ENCODE assay signal across 9 cellular contexts in genomic region chr6:142014515-142014914, GRCh38.
DNase-seq lines count a peak whose midpoint lies in the region; ATAC-seq, FAIRE-seq and TF ChIP-seq lines count a peak whose summit lies in the region.
"Had no signal": no experiment of that assay in that cellular context is flagged by ENCODE, and none has a peak within 500 bp of the region (broad histone marks: within the 10 kb centered on the region; RNA-seq: fewer than 3 reads in every experiment).

No MANE protein-coding gene starts in this region.

- H3K9me3 ChIP-seq in keratinocyte (ENCODE audit: control insufficient read depth, low read depth, low read length) = no peaks in the 10 kb centered on the region
- no peaks in the 10 kb centered on the region for H3K9me3 ChIP-seq in adrenal gland (replicated peaks in 1 of 3)

- intact Hi-C loops in adrenal gland (cut with DNase I) = no loop called here

- H3K4me3 Mint-ChIP-seq in activated CD4-positive, alpha-beta memory T cell treated with anti-CD3 and anti-CD28 coated beads, Interleukin-2, amount 10 ng/mL, durations not matched to agents 7 days and 5 days = no peak overlapping the region
- no peak overlapping the region for H3K4me3 Mint-ChIP-seq in T-cell
- H3K4me3 Mint-ChIP-seq: nephron had no signal

- H3K4me1 Mint-ChIP-seq in activated CD4-positive, alpha-beta memory T cell treated with anti-CD3 and anti-CD28 coated beads, Interleukin-2, amount 10 ng/mL, durations not matched to agents 7 days and 5 days = peaks cover 7% of the 10 kb centered on the region
- H3K4me1 Mint-ChIP-seq in T-cell = no peaks in the 10 kb centered on the region

- H2AFZ ChIP-seq in keratinocyte (ENCODE audit: control insufficient read depth, low read length) = peak overlapping the region; percentile 29

- TF ChIP-seq POLR2A in adrenal gland (IDR thresholded peaks at IDR 0.05) = no peak

- no peaks in the 10 kb centered on the region for H3K9me1 ChIP-seq in keratinocyte (ENCODE audit: control insufficient read depth, extremely low read depth, insufficient read depth, low read length)

- H3K27me3 Mint-ChIP-seq in activated CD4-positive, alpha-beta memory T cell treated with anti-CD3 and anti-CD28 coated beads, Interleukin-2, amount 10 ng/mL, durations not matched to agents 7 days and 5 days = peaks cover 4% of the 10 kb centered on the region
- peaks cover 8 to 14% of the 10 kb centered on the region in 2 donors for H3K27me3 Mint-ChIP-seq in T-cell

- in situ Hi-C loops in brain microvascular endothelial cell (cut with HindIII; ENCODE audit: low pct_ligation_motif_present, low sequenced_read_pairs) = no loop called here

- TF ChIP-seq CTCF in brain microvascular endothelial cell (IDR thresholded peaks at IDR 0.05; ENCODE audit: low read depth, low read length, missing control alignments) = no peak
- no peak for TF ChIP-seq CTCF in keratinocyte (optimal IDR thresholded peaks at IDR 0.05 in 1 of 3, IDR thresholded peaks at IDR 0.05 in 1 of 3, conservative IDR thresholded peaks at IDR 0.05 in 1 of 3; ENCODE audit: extremely low read depth in 1 of 3, insufficient read depth in 2 of 3, low read length in 3 of 3)
- TF ChIP-seq CTCF in adrenal gland (IDR thresholded peaks at IDR 0.05) = no peak

- H4K20me1 ChIP-seq in keratinocyte (ENCODE audit: control insufficient read depth, extremely low read depth, insufficient read depth, low read length) = no peaks in the 10 kb centered on the region

- peak overlapping the region; percentile 86 for H3K27ac ChIP-seq in brain microvascular endothelial cell
- H3K27ac ChIP-seq in keratinocyte (ENCODE audit: control insufficient read depth, insufficient read depth, low read length) = peak overlapping the region; percentile 86
- no peak overlapping the region for H3K27ac ChIP-seq in adrenal gland

- H3K9ac ChIP-seq in keratinocyte (ENCODE audit: control insufficient read depth, extremely low read depth, insufficient read depth, low read length) = peak overlapping the region; percentile 40

- H3K36me3 Mint-ChIP-seq in activated CD4-positive, alpha-beta memory T cell treated with anti-CD3 and anti-CD28 coated beads, Interleukin-2, amount 10 ng/mL, durations not matched to agents 7 days and 5 days (ENCODE audit: low read depth) = no peaks in the 10 kb centered on the region
- H3K36me3 Mint-ChIP-seq in T-cell = no peaks in the 10 kb centered on the region

- no peak overlapping the region for H3K27ac Mint-ChIP-seq in activated CD4-positive, alpha-beta memory T cell treated with anti-CD3 and anti-CD28 coated beads, Interleukin-2, amount 10 ng/mL, durations not matched to agents 7 days and 5 days
- no peak overlapping the region for H3K27ac Mint-ChIP-seq in T-cell
- H3K27ac Mint-ChIP-seq: nephron had no signal

- POLR2A ChIA-PET in activated CD4-positive, alpha-beta memory T cell treated with anti-CD3 and anti-CD28 coated beads, Interleukin-2, amount 10 ng/mL, durations not matched to agents 7 days and 5 days (lab: Charles Lee) = no interaction called here
- POLR2A ChIA-PET in T-cell (lab: Charles Lee) = no interaction called here

- H3K36me3 ChIP-seq in brain microvascular endothelial cell (replicated peaks) (no peaks in the 10 kb centered on the region), keratinocyte (ENCODE audit: control insufficient read depth in 2 of 2, extremely low read depth in 1 of 2, insufficient read depth in 2 of 2, low read length in 2 of 2) (no peaks in the 10 kb centered on the region), adrenal gland (replicated peaks in 1 of 2) (no peaks in the 10 kb centered on the region)

- H3K4me2 ChIP-seq in keratinocyte (ENCODE audit: control insufficient read depth, extremely low read depth, insufficient read depth, low read depth, low read length) = peak overlapping the region; percentile 50

- peaks cover 34% of the 10 kb centered on the region for H3K4me1 ChIP-seq in keratinocyte (ENCODE audit: control insufficient read depth, extremely low read depth, insufficient read depth, low read length)
- no peaks in the 10 kb centered on the region for H3K4me1 ChIP-seq in adrenal gland (replicated peaks in 1 of 2)

- H3K79me2 ChIP-seq in keratinocyte (ENCODE audit: control insufficient read depth, insufficient read depth, low read length) = no peaks in the 10 kb centered on the region

- no peak for ATAC-seq in T-cell (replicated peaks in 1 of 4)

- dilution Hi-C loops in keratinocyte (cut with MboI; ENCODE audit: extremely low pct_ligation_motif_present, low sequenced_read_pairs) = no loop called here

- CTCF ChIA-PET in activated CD4-positive, alpha-beta memory T cell treated with anti-CD3 and anti-CD28 coated beads, Interleukin-2, amount 10 ng/mL, durations not matched to agents 7 days and 5 days (lab: Charles Lee) = no interaction called here
- CTCF ChIA-PET in T-cell (lab: Charles Lee) = no interaction called here

- WGBS in adrenal gland, 4 donors = 12 to 18% (median 15%) methylated on average over 6 of the region's 6 CpGs

- no peak overlapping the region for H3K4me3 ChIP-seq in brain microvascular endothelial cell (ENCODE audit: low read depth, low read length)
- peak overlapping the region in 1 of 3 experiments; percentile 1 for H3K4me3 ChIP-seq in keratinocyte (ENCODE audit: control insufficient read depth in 2 of 3, extremely low read depth in 1 of 3, insufficient read depth in 2 of 3, low read depth in 1 of 3, low read length in 3 of 3)
- no peak overlapping the region for H3K4me3 ChIP-seq in adrenal gland

- H3K9me3 Mint-ChIP-seq in activated CD4-positive, alpha-beta memory T cell treated with anti-CD3 and anti-CD28 coated beads, Interleukin-2, amount 10 ng/mL, durations not matched to agents 7 days and 5 days = no peaks in the 10 kb centered on the region
- no peaks in the 10 kb centered on the region for H3K9me3 Mint-ChIP-seq in T-cell
- H3K9me3 Mint-ChIP-seq: nephron had no signal

- peak; percentile 87 for FAIRE-seq in keratinocyte (lab: Jason Lieb, UNC)

- DNase-seq in AG08395 (ENCODE audit: low spot score) (peak; percentile 66), HT1080 (ENCODE audit: low read depth) (peak; percentile 96), brain microvascular endothelial cell (peak; percentile 82), keratinocyte (ENCODE audit: low read depth, low spot score) (peak; percentile 58), NCI-H526 treated with DMSO at 0.1 percent for 48 hours (lab: John Stamatoyannopoulos, UW) (no peak), adrenal gland (no peak), T-cell (no peak)
- no peak for DNase-seq in activated CD4-positive, alpha-beta memory T cell treated with anti-CD3 and anti-CD28 coated beads, Interleukin-2, amount 10 ng/mL, durations not matched to agents 7 days and 5 days

- no peaks in the 10 kb centered on the region for H3K27me3 ChIP-seq in brain microvascular endothelial cell (replicated peaks)
- H3K27me3 ChIP-seq in keratinocyte (ENCODE audit: control insufficient read depth, extremely low read depth, insufficient read depth, low read length) = no peaks in the 10 kb centered on the region
- H3K27me3 ChIP-seq in adrenal gland = no peaks in the 10 kb centered on the region

Comparison
In these comparisons a context has a peak if more than half of its experiments do, and no peak if none do; other contexts are left out.
1. DNase-seq: peak in AG08395 (single experiment), HT1080 (single experiment), brain microvascular endothelial cell (single experiment) and keratinocyte (single experiment); none in NCI-H526 treated with DMSO at 0.1 percent for 48 hours (single experiment), activated CD4-positive, alpha-beta memory T cell treated with anti-CD3 and anti-CD28 coated beads, Interleukin-2, amount 10 ng/mL, durations not matched to agents 7 days and 5 days (single experiment), adrenal gland (0 of 7) and T-cell (0 of 34).
2. H3K27ac ChIP-seq: peak in brain microvascular endothelial cell (single experiment) and keratinocyte (single experiment); none in adrenal gland (0 of 5).